ENCODE assay signal across 23 cellular contexts in the genomic region with DNA sequence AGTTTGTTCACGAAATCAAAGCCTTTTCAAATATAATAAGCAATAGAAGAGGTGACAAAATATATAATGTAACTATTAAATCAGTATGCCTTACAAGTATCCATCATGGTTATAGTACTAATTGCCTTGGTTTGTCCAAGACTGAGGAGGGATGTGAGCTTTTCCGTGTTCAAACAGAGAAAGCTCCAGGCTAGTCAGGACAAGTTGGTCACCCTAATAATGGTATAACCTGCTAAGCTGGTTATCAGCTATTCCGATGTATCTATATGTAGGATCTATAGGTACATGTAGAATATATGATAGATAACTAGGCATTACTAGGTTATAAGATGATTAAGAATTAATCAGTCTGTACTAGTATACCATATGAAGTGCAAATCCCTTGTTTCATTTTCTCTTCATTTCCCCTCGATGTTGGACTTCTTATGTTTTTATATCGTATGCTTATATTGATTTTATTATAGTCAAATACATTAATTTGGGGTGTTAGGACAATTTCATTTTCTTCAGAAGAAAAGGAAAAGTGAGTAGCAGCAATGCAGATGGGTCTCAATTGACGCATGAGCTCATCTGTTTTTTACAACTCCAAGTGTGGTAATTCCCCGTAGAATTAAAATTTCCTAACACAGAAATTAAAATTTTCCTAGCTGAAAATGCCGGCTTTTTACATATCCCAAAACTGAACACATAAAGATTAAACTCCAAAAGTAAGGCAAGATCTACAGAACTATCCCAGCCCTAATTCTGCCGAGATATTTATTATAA.
"Had no signal": no experiment of that assay in that cellular context is flagged by ENCODE, and none has a peak within 500 bp of the region (broad histone marks: within the 10 kb centered on the region; RNA-seq: fewer than 3 reads in every experiment).

No MANE protein-coding gene starts in this region.

- ATAC-seq: activated CD4-positive, alpha-beta T cell treated with anti-CD3 and anti-CD28 coated beads for 36 hours; activated T-cell treated with anti-CD3 and anti-CD28 coated beads, Interleukin-2, amount 50 U/mL, for 4 hours; esophagus mucosa; left lung; right lobe of liver; stimulated activated memory B cell treated with anti-CD40 and anti-IgM and Interleukin-4, amounts not matched to agents 10 μg/mL and 1 μg/mL and 100 μg/mL, for 72 hours; WTC11 had no signal

- H3K9me3 ChIP-seq: left lung, neutrophil, ovary, right lobe of liver, stomach, uterus had no signal

- H3K36me3 ChIP-seq: left lung, neutrophil, ovary, right lobe of liver, stomach, uterus had no signal

- H3K27ac ChIP-seq: left lung, neutrophil, ovary, right lobe of liver had no signal

- H3K4me1 ChIP-seq: uterus had no signal

- DNase-seq: activated CD4-positive, alpha-beta T cell treated with anti-CD3 and anti-CD28 coated beads for 36 hours; activated CD4-positive, alpha-beta T cell treated with anti-CD3 and anti-CD28 coated beads, Interleukin-2, amount 50 U/mL, for 48 hours; activated CD8-positive, alpha-beta memory T cell treated with anti-CD3 and anti-CD28 coated beads, Interleukin-2, amount 50 U/mL, for 48 hours; activated naive CD4-positive, alpha-beta T cell treated with Interleukin-2 at 50 U/mL for 16 hours; activated naive CD8-positive, alpha-beta T cell treated with anti-CD3 and anti-CD28 coated beads for 36 hours; activated T-cell treated with anti-CD3 and anti-CD28 coated beads, Interleukin-2, amount 50 U/mL, for 4 hours; amygdala; caudate nucleus; dermis blood vessel endothelial cell; effector CD8-positive, alpha-beta T cell; left lung; ovary; right lobe of liver; small intestine; stimulated activated CD4-positive, alpha-beta T cell treated with anti-CD3 and anti-CD28 coated beads, Interleukin-2, amount 100 ng/mL, for 24 hours; stomach; T1000; trophoblast cell; uterus had no signal

- H3K27me3 ChIP-seq: left lung, neutrophil, ovary, right lobe of liver, stomach, uterus had no signal

- H3K4me3 ChIP-seq: left lung, ovary, right lobe of liver, stomach, uterus had no signal
